ENCODE assay signal across 15 cellular contexts in the genomic region with DNA sequence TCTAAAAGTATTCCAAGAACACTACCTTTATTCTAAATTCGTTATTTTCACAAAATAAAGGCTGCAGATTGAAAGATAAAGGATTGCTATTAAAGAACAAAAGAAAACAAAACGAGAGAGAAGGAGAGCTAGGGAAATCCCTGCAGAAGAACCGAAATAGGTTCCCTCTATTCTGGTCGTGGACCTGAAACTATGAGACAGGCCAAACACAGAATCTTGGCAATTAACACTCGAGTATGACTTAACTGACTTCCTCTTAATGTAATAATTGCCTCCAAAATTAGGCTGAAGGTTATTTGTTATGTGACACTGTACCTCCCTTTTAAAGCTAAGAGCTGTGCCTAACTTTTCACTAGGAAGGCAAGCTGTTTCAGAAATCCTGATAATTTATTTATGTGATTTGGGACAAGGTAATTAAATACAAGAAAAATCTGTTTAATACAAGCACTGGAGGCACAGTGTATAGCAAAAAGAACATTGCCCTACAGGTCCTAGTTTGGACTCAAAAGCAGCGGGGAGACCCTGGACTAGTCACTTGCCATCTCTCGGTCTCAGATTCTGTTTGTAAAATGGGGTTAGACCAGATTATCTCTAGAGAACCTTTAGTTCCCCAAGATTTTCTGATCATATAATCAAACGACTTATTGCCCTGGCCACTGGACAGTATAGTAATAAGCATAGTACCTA. TPM values are rescaled to one million over a fixed set of nuclear protein-coding genes. Genes with fewer than 3 reads are reported as not detected.
DNase-seq lines count a peak whose midpoint lies in the region; ATAC-seq and TF ChIP-seq lines count a peak whose summit lies in the region.
"Had no signal": no experiment of that assay in that cellular context is flagged by ENCODE, and none has a peak within 500 bp of the region (broad histone marks: within the 10 kb centered on the region; RNA-seq: fewer than 3 reads in every experiment).

No MANE protein-coding gene starts in this region.

- H3K9me3 ChIP-seq in vagina (no peaks in the 10 kb centered on the region), mucosa of descending colon (no peaks in the 10 kb centered on the region)
- H3K9me3 ChIP-seq: BLaER1 treated with 17β-estradiol and CSF1 and Interleukin-3, amounts not matched to agents 10 nM and 100 nM; esophagus muscularis mucosa had no signal

- no peaks in the 10 kb centered on the region for H3K27me3 Mint-ChIP-seq in activated naive CD8-positive, alpha-beta T cell

- no peak for TF ChIP-seq CTCF in GM06990 (IDR thresholded peaks at IDR 0.05; ENCODE audit: insufficient read depth, low read length, poor library complexity, severe bottlenecking)
- no peak for TF ChIP-seq CTCF in GM13977 (IDR thresholded peaks at IDR 0.05; ENCODE audit: extremely low read depth, insufficient read depth, missing control alignments)
- TF ChIP-seq CTCF in vagina (IDR thresholded peaks at IDR 0.05): no peak
- no peak for TF ChIP-seq CTCF in mucosa of descending colon (IDR thresholded peaks at IDR 0.05)

- in situ Hi-C loops in GM13977 (cut with MboI; ENCODE audit: low pct_unique_long_range_greater_than_20kb, low sequenced_read_pairs, unreplicated experiment): no loop called here

- H3K4me1 Mint-ChIP-seq in activated naive CD8-positive, alpha-beta T cell (ENCODE audit: low read depth): peaks cover 32% of the 10 kb centered on the region
- H3K4me1 Mint-ChIP-seq: natural killer cell had no signal

- peaks cover 39% of the 10 kb centered on the region for H3K36me3 Mint-ChIP-seq in activated naive CD8-positive, alpha-beta T cell

- H3K4me1 ChIP-seq in vagina (peaks cover 8% of the 10 kb centered on the region), mucosa of descending colon (ENCODE audit: low read depth) (no peaks in the 10 kb centered on the region)

- H3K36me3 ChIP-seq in GM06990 (ENCODE audit: control insufficient read depth, insufficient read depth, low read length) (peaks cover 6% of the 10 kb centered on the region), vagina (peaks cover 4 to 81% of the 10 kb centered on the region in 2 donors), mucosa of descending colon (ENCODE audit: low read depth) (no peaks in the 10 kb centered on the region)

- H3K4me3 Mint-ChIP-seq in activated naive CD8-positive, alpha-beta T cell: peak overlapping the region; percentile 27
- H3K4me3 Mint-ChIP-seq: natural killer cell had no signal

- intact Hi-C loops in vagina (cut with DNase I): no loop called here
- intact Hi-C loops in mucosa of descending colon (cut with DNase I, micrococcal nuclease): no loop called here

- DNase-seq in GM06990 (ENCODE audit: extremely low read depth, insufficient read length) (peak; percentile 28), GM13977 (ENCODE audit: low spot score) (peak; percentile 53), vagina (ENCODE audit: extremely low spot score in 2 of 2) (no peak), NCI-H1930 (lab: John Stamatoyannopoulos, UW) (no peak), mucosa of descending colon (no peak)
- DNase-seq: dermis blood vessel endothelial cell; hippocampal formation; IMR-90; natural killer cell; NCI-H1092; stimulated activated CD4-positive, alpha-beta T cell treated with anti-CD3 and anti-CD28 coated beads, Interleukin-1b, Interleukin-23, amount 100 ng/mL, for 48 hours had no signal

- H3K27ac ChIP-seq in vagina: no peak overlapping the region
- H3K27ac ChIP-seq: esophagus muscularis mucosa had no signal

- H3K27ac Mint-ChIP-seq in activated naive CD8-positive, alpha-beta T cell: peak overlapping the region; percentile 61
- H3K27ac Mint-ChIP-seq: natural killer cell had no signal

- TF ChIP-seq POLR2A in vagina (IDR thresholded peaks at IDR 0.05): no peak

- H3K4me3 ChIP-seq in GM06990 (replicated peaks; ENCODE audit: low read depth, low read length) (peak overlapping the region; percentile 36), vagina (no peak overlapping the region), mucosa of descending colon (no peak overlapping the region)
- H3K4me3 ChIP-seq: BLaER1 treated with 17β-estradiol and CSF1 and Interleukin-3, amounts not matched to agents 10 nM and 100 nM; esophagus muscularis mucosa had no signal

- no peaks in the 10 kb centered on the region for H3K27me3 ChIP-seq in GM06990 (replicated peaks; ENCODE audit: control insufficient read depth, insufficient read depth, low read length)
- no peaks in the 10 kb centered on the region for H3K27me3 ChIP-seq in vagina
- H3K27me3 ChIP-seq: BLaER1 treated with 17β-estradiol and CSF1 and Interleukin-3, amounts not matched to agents 10 nM and 100 nM; esophagus muscularis mucosa had no signal

- H3K9me3 Mint-ChIP-seq in activated naive CD8-positive, alpha-beta T cell (ENCODE audit: low read depth): no peaks in the 10 kb centered on the region
- H3K9me3 Mint-ChIP-seq: natural killer cell had no signal

- peak; percentile 72 for ATAC-seq in HG02759 (IDR thresholded peaks at IDR 0.05; ENCODE audit: unreplicated experiment)
- no peak for ATAC-seq in mucosa of descending colon

RNA-seq across cellular contexts. Expression of a gene that starts 11.6 kb away (rescaled TPM):
- 400 TPM for total RNA-seq in vagina
- total RNA-seq in mucosa of descending colon: 100 to 1,000 TPM; 102 to 206 (median 118) TPM

Comparison
In these comparisons a context has a peak if more than half of its experiments do, and no peak if none do; other contexts are left out.
1. DNase-seq: peak in GM06990 (single experiment) and GM13977 (single experiment); none in vagina (0 of 2), NCI-H1930 (0 of 2) and mucosa of descending colon (0 of 3).